8 cellular contexts compared by ENCODE assay signal in the genomic region with DNA sequence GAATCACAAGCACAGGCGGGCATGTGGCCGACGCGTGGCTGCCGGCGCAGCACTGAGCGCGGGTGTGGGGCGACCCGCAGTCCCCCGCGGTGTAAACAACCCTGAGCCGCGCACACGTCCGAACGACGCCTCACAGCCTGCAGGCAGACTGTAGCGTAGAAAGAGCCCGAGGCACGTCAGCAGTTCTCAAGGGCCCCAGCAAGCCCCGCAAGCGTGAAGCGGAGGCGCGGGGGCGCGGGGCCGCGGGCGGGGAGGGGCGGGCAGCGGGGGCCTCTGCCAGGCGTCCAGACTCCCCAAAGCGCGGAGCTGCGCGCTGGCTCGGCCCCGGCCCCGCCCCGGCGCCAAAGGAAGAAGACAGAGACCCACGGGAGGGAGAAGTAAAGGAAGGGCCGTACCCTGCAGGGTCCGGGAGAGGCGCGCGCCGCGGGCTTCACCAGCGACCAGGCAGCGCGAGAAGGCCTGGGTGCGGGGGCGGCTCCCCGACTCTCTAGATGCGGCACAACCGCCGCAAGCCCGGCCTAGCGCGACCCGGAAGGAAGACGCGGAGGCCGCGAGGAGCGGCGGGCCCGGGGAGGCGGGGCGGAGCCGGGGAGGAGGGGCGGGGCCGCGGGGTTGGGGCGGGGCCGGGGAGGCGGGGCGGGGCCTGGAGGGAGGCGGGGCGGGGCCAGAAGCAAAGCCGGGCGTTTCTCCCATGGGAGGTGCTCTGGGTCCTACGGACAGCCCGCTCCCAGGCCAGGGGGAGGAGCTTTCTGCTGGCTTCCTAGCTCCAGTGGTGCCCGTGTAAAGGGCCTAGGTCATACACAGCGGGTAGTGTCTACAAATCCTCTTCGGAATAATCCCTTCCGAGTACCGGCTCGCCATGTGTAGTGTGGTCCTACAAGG. TPM values are rescaled to one million over a fixed set of nuclear protein-coding genes. Genes with fewer than 3 reads are reported as not detected.
DNase-seq lines count a peak whose midpoint lies in the region; ATAC-seq and TF ChIP-seq lines count a peak whose summit lies in the region.

A gene (minus strand): TSS at position 536 of the 882 bp plus-strand sequence. CDS start 20,958 bp downstream, outside the sequence.

- DNase-seq in AG09319 (ENCODE audit: extremely low read depth, low read depth) (peak; percentile 39), NCI-H446 treated with DMSO at 0.1 percent for 48 hours (lab: John Stamatoyannopoulos, UW) (peak; percentile 20), chondrocyte (ENCODE audit: low spot score) (peak; percentile 90), kidney glomerular epithelial cell (lab: John Stamatoyannopoulos, UW) (peak; percentile 79)
- DNase-seq in activated CD4-positive, alpha-beta T cell treated with anti-CD3 and anti-CD28 coated beads for 24 hours (ENCODE audit: low read depth in 2 of 2): peak; percentile 73 to 74
- DNase-seq in stimulated activated CD4-positive, alpha-beta T cell treated with anti-CD3 and anti-CD28 coated beads, Interleukin-1b, Interleukin-23, amount 100 ng/mL, for 24 hours (ENCODE audit: low read depth in 4 of 4, low spot score in 1 of 4): peak; percentile 64 to 77 (median 69)

- peaks cover 27% of the 10 kb centered on the region for H3K4me1 Mint-ChIP-seq in chondrocyte (ENCODE audit: low read depth)

- peaks cover 18% of the 10 kb centered on the region for H3K9me3 Mint-ChIP-seq in chondrocyte (ENCODE audit: low read depth)

- peaks cover 2% of the 10 kb centered on the region for H3K27me3 Mint-ChIP-seq in chondrocyte (ENCODE audit: low read depth)

- no peak for TF ChIP-seq CTCF in AG09319 (IDR thresholded peaks at IDR 0.05; ENCODE audit: low read depth, low read length)
- TF ChIP-seq CTCF in chondrocyte (IDR thresholded peaks at IDR 0.05): no peak

- H3K36me3 Mint-ChIP-seq in chondrocyte (ENCODE audit: low read depth): peaks cover under 1% of the 10 kb centered on the region

- H3K4me3 Mint-ChIP-seq in chondrocyte (ENCODE audit: unreplicated experiment): peak within 1 kb of the TSS; percentile 91

- ATAC-seq in GM18907 (IDR thresholded peaks at IDR 0.05; ENCODE audit: unreplicated experiment): peak; percentile 89
- peak; percentile 86 for ATAC-seq in HG03135 (IDR thresholded peaks at IDR 0.05; ENCODE audit: unreplicated experiment)

- H3K27ac Mint-ChIP-seq in chondrocyte (ENCODE audit: unreplicated experiment): peak within 1 kb of the TSS; percentile 86

RNA-seq across cellular contexts. Expression of the gene that starts here (rescaled TPM):
- total RNA-seq in chondrocyte: 13.1 to 16.1 TPM (median 14.4 TPM) in 3 replicates

Comparison
In these comparisons a context has a peak if more than half of its experiments do, and no peak if none do; other contexts are left out.
1. Peak in every context shown above with its lines: DNase-seq and ATAC-seq.
2. DNase-seq: peak in every context shown above with its lines; median percentile 90 in chondrocyte; 79 in kidney glomerular epithelial cell; 74 in activated CD4-positive, alpha-beta T cell treated with anti-CD3 and anti-CD28 coated beads for 24 hours; 69 in stimulated activated CD4-positive, alpha-beta T cell treated with anti-CD3 and anti-CD28 coated beads, Interleukin-1b, Interleukin-23, amount 100 ng/mL, for 24 hours; 39 in AG09319; 20 in NCI-H446 treated with DMSO at 0.1 percent for 48 hours.